8 cellular contexts compared by ENCODE assay signal in genomic region chr2:19347619-19348562, GRCh38. TPM values are rescaled to one million over a fixed set of nuclear protein-coding genes. Genes with fewer than 3 reads are reported as not detected.
A peak's percentile ranks its signal among the peaks of the same experiment; 100 is the strongest.
DNase-seq lines count a peak whose midpoint lies in the region; ATAC-seq and TF ChIP-seq lines count a peak whose summit lies in the region.

No MANE protein-coding gene starts in this region.

- no peaks in the 10 kb centered on the region for H3K79me2 ChIP-seq in OCI-LY1 (ENCODE audit: insufficient read depth, low read length)

- H3K27ac ChIP-seq in OCI-LY1 (ENCODE audit: low read depth, low read length, poor library complexity, severe bottlenecking): peak overlapping the region; percentile 50

- H3K4me2 ChIP-seq in OCI-LY1 (ENCODE audit: low read length): peak overlapping the region; percentile 90

- DNase-seq in DMS114 treated with DMSO at 0.1 percent for 48 hours (lab: John Stamatoyannopoulos, UW; ENCODE audit: unreplicated experiment) (peak; percentile 85), HuH-7.5 (ENCODE audit: low spot score) (peak; percentile 88), activated T-cell treated with anti-CD3 and anti-CD28 coated beads for 24 hours (ENCODE audit: low read depth) (peak; percentile 93), epidermal melanocyte (ENCODE audit: insufficient read length, low spot score) (peak; percentile 98)
- peak; percentile 90 to 92 for DNase-seq in stimulated activated CD8-positive, alpha-beta memory T cell treated with anti-CD3 and anti-CD28 coated beads, Interleukin-2, amount 100 ng/mL, for 1 hour (ENCODE audit: low read depth in 2 of 2)

- peak; percentile 91 for ATAC-seq in GM21529 (IDR thresholded peaks at IDR 0.05; ENCODE audit: unreplicated experiment)

- peak overlapping the region; percentile 48; the same call in 1 of the 2 replicates for H2AFZ ChIP-seq in OCI-LY1 (ENCODE audit: low read length)

- H3K27me3 ChIP-seq in OCI-LY1 (ENCODE audit: insufficient read depth, low read length) (no peaks in the 10 kb centered on the region), mononuclear cell (ENCODE audit: insufficient read depth, low read length) (peaks cover 45% of the 10 kb centered on the region)

- peaks cover 7% of the 10 kb centered on the region for H3K4me1 ChIP-seq in OCI-LY1 (ENCODE audit: insufficient read depth, low read length, severe bottlenecking)
- H3K4me1 ChIP-seq in mononuclear cell (ENCODE audit: insufficient read depth, low read length): peaks cover 38% of the 10 kb centered on the region

- no peaks in the 10 kb centered on the region for H3K36me3 ChIP-seq in OCI-LY1 (ENCODE audit: insufficient read depth, low read length)

- H3K9me2 ChIP-seq in OCI-LY1 (ENCODE audit: low read depth, low read length): no peaks in the 10 kb centered on the region

- H3K9ac ChIP-seq in OCI-LY1 (ENCODE audit: low read length): peak overlapping the region; percentile 92

- no peaks in the 10 kb centered on the region for H4K20me1 ChIP-seq in OCI-LY1 (ENCODE audit: insufficient read depth, low read length)

- TF ChIP-seq CTCF in OCI-LY1 (IDR thresholded peaks at IDR 0.05; ENCODE audit: low read length): no peak

- H3K4me3 ChIP-seq in OCI-LY1 (ENCODE audit: low read depth, low read length, poor library complexity, severe bottlenecking): peak overlapping the region; percentile 92
- H3K4me3 ChIP-seq in mononuclear cell (ENCODE audit: low read length): peak overlapping the region; percentile 76

- H3K9me3 ChIP-seq in OCI-LY1 (ENCODE audit: low read length): no peaks in the 10 kb centered on the region
- no peaks in the 10 kb centered on the region for H3K9me3 ChIP-seq in mononuclear cell (ENCODE audit: low read depth, low read length)

- H3F3A ChIP-seq in OCI-LY1 (ENCODE audit: insufficient read depth, low read length): no peaks in the 10 kb centered on the region

RNA-seq across cellular contexts. Expression of gene OSR1, which starts 10.5 kb away (rescaled TPM):
- total RNA-seq in mononuclear cell: 0.10 TPM

Comparison
In these comparisons a context has a peak if more than half of its experiments do, and no peak if none do; other contexts are left out.
1. Peak in every context shown above with its lines: DNase-seq, ATAC-seq, H3K4me3 ChIP-seq and H3K27ac ChIP-seq.